In the genomic region with DNA sequence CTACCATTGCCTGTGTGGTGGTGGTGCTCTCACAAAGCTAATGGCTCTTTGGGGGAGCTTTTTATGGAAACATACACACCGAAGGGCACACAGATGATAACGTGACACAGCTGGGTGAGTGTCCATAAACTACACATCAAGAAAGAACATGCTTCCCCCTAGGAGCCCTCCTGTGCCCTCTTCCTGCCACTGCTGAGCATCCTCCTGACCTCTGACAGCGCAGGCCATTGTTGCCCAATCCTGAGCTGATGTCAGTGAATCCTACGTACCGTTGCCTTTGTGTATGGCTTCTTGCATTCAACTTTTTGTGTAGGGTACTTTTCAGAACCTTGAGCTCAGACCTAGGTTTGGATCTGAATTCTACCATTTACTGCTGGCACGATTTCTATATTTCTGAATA, we compare ENCODE assay signal across 24 cellular contexts.
"Had no signal": no experiment of that assay in that cellular context is flagged by ENCODE, and none has a peak within 500 bp of the region (broad histone marks: within the 10 kb centered on the region; RNA-seq: fewer than 3 reads in every experiment).

No MANE protein-coding gene starts in this region.

- ATAC-seq: activated naive CD4-positive, alpha-beta T cell treated with anti-CD3 and anti-CD28 coated beads, Interleukin-2, amount 50 U/mL, for 72 hours; activated T-cell treated with anti-CD3 and anti-CD28 coated beads, Interleukin-2, amount 50 U/mL, for 4 hours; esophagus mucosa; mucosa of descending colon had no signal

- H3K27ac ChIP-seq: adrenal gland, hepatocyte, neural progenitor cell, right lobe of liver, stomach had no signal

- H3K4me3 Mint-ChIP-seq: activated B cell treated with CpG ODN at 0.5 μM for 24 hours; activated CD4-positive, alpha-beta memory T cell treated with anti-CD3 and anti-CD28 coated beads for 36 hours; activated T-cell treated with anti-CD3 and anti-CD28 coated beads, Interleukin-2, amount 50 U/mL, for 4 hours; naive B cell; neural progenitor cell had no signal

- DNase-seq: activated B cell treated with CpG ODN at 0.5 μM for 24 hours; activated CD4-positive, alpha-beta memory T cell treated with anti-CD3 and anti-CD28 coated beads for 36 hours; activated CD4-positive, alpha-beta T cell treated with anti-CD3 and anti-CD28 coated beads for 4 hours; activated effector memory CD4-positive, alpha-beta T cell treated with anti-CD3 and anti-CD28 coated beads, Interleukin-2, amount 50 U/mL, for 16 hours; activated T-cell treated with anti-CD3 and anti-CD28 coated beads, Interleukin-2, amount 50 U/mL, for 4 hours; adrenal gland; cerebellar nuclear complex; effector CD4-positive, alpha-beta T cell; islet precursor cell; naive B cell; right lobe of liver; SK-N-SH; small intestine; stimulated activated CD4-positive, alpha-beta T cell treated with anti-CD3 and anti-CD28 coated beads, Interleukin-15, amount 100 ng/mL, for 24 hours; stimulated activated CD4-positive, alpha-beta T cell treated with anti-CD3 and anti-CD28 coated beads, Interleukin-2, amount 100 ng/mL, for 48 hours; stomach; T-helper 9 cell; trophoblast cell had no signal

- H3K9me3 ChIP-seq: adrenal gland, breast epithelium, mucosa of descending colon, right lobe of liver, SK-N-SH, stomach had no signal

- H3K36me3 ChIP-seq: breast epithelium, neural progenitor cell had no signal

- H3K27ac Mint-ChIP-seq: activated B cell treated with CpG ODN at 0.5 μM for 24 hours; activated CD4-positive, alpha-beta memory T cell treated with anti-CD3 and anti-CD28 coated beads for 36 hours; neural progenitor cell had no signal

- H3K4me3 ChIP-seq: adrenal gland, breast epithelium, hepatocyte, mucosa of descending colon, neural progenitor cell, right lobe of liver, stomach had no signal

- H3K9me3 Mint-ChIP-seq: activated B cell treated with CpG ODN at 0.5 μM for 24 hours; activated CD4-positive, alpha-beta memory T cell treated with anti-CD3 and anti-CD28 coated beads for 36 hours; activated naive CD4-positive, alpha-beta T cell treated with anti-CD3 and anti-CD28 coated beads, Interleukin-2, amount 50 U/mL, for 72 hours; activated T-cell treated with anti-CD3 and anti-CD28 coated beads, Interleukin-2, amount 50 U/mL, for 4 hours had no signal

- H3K4me1 Mint-ChIP-seq: activated B cell treated with CpG ODN at 0.5 μM for 24 hours, naive B cell, neural progenitor cell had no signal

- H3K27me3 ChIP-seq: adrenal gland, breast epithelium, hepatocyte, neural progenitor cell, right lobe of liver, stomach had no signal

- H3K27me3 Mint-ChIP-seq: activated B cell treated with CpG ODN at 0.5 μM for 24 hours; activated CD4-positive, alpha-beta memory T cell treated with anti-CD3 and anti-CD28 coated beads for 36 hours; naive B cell had no signal

- H3K4me1 ChIP-seq: adrenal gland, breast epithelium, neural progenitor cell, stomach had no signal
